8 cellular contexts compared by ENCODE assay signal in the genomic region with DNA sequence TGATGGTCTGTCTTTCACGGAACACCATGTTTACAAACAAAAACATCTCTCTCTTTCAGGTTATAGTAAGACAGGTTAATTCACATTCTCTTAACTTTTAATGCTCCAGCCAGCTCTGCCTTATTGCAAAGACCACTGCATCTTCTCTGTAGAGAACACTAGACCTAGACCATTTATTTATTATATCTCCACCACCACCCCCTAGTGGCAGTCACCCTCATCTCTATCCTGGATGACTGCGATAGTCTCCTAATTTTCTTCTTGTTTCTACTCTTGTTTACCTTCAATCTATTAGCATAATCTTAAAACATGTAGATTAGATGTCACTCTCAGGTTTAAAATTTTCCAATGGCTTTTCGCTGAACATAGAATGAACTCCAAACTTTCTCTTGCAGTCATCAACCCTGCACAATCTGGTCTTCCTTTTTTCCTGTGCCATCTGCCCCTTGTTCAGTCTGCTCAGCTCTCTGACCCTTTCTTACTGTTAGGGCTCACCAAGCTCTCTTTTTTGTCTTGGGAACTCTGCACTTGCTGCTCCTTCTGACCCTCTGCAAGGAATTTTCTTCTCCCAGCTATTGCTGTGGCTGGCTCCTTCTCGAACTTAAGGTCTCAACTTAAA.
DNase-seq lines count a peak whose midpoint lies in the region; ATAC-seq and TF ChIP-seq lines count a peak whose summit lies in the region.

No MANE protein-coding gene starts in this region.

- CTCF ChIA-PET in AG04449 (lab: Yijun Ruan, JAX), result interaction anchor here (1.0 to 3.9 kb wide), 7 partner anchors 8 to 86 kb away, joined by 3 to 23 read pairs (median 6); no protein-coding TSS in a partner anchor

- no peak overlapping the region for H3K9ac ChIP-seq in Karpas-422 (ENCODE audit: low read length)

- TF ChIP-seq POLR2A in thyroid gland (IDR thresholded peaks at IDR 0.05), result no peak

- H4K20me1 ChIP-seq in Karpas-422 (ENCODE audit: insufficient read depth, low read depth, low read length), result no peaks in the 10 kb centered on the region

- WGBS in thyroid gland, 2 donors, result 35 to 47% methylated on average over 4 of the region's 4 CpGs

- H3K27ac ChIP-seq in Karpas-422 (ENCODE audit: low read length) (no peak overlapping the region), thyroid gland (no peak overlapping the region), coronary artery (no peak overlapping the region)

- H3K27me3 ChIP-seq in Karpas-422 (ENCODE audit: low read length) (no peaks in the 10 kb centered on the region), thyroid gland (no peaks in the 10 kb centered on the region)

- H3K79me2 ChIP-seq in Karpas-422 (ENCODE audit: low read length), result no peaks in the 10 kb centered on the region

- intact Hi-C loops in left ventricle myocardium superior (cut with micrococcal nuclease), result loop anchor here (1.0 kb wide), 1 partner anchor 76 kb away; no protein-coding TSS in a partner anchor
- intact Hi-C loops in thyroid gland (cut with DNase I), result no loop called here

- no peak overlapping the region for H3K4me3 ChIP-seq in AG04449 (ENCODE audit: low read depth, low read length)
- H3K4me3 ChIP-seq in GM12875 (ENCODE audit: low read depth, low read length), result no peak overlapping the region
- H3K4me3 ChIP-seq in Karpas-422 (ENCODE audit: low read length), result no peak overlapping the region
- H3K4me3 ChIP-seq in thyroid gland (replicated peaks in 1 of 3), result no peak overlapping the region
- no peak overlapping the region for H3K4me3 ChIP-seq in coronary artery

- H3K36me3 ChIP-seq in Karpas-422 (ENCODE audit: insufficient read depth, low read length), result no peaks in the 10 kb centered on the region
- no peaks in the 10 kb centered on the region for H3K36me3 ChIP-seq in thyroid gland

- POLR2A ChIA-PET in AG04449 (lab: Yijun Ruan, JAX), result no interaction called here

- H3K4me2 ChIP-seq in Karpas-422 (ENCODE audit: low read depth, low read length, poor library complexity, severe bottlenecking), result no peak overlapping the region

- H3K4me1 ChIP-seq in Karpas-422 (ENCODE audit: low read length) (peaks cover 26% of the 10 kb centered on the region), thyroid gland (no peaks in the 10 kb centered on the region)

- H2AFZ ChIP-seq in Karpas-422 (ENCODE audit: low read length), result no peak overlapping the region

- ATAC-seq in left ventricle myocardium superior (peak; percentile 58), HG02571 (IDR thresholded peaks at IDR 0.05; ENCODE audit: unreplicated experiment) (no peak)

- TF ChIP-seq CTCF in AG04449 (IDR thresholded peaks at IDR 0.05; ENCODE audit: insufficient read depth, low read length, missing control alignments) (peak; percentile 40), GM12875 (IDR thresholded peaks at IDR 0.05; ENCODE audit: borderline replicate concordance, insufficient read depth, low read depth, low read length) (peak; percentile 46; the same call in 1 of the 2 replicates), thyroid gland (IDR thresholded peaks at IDR 0.05) (peak in 4 of 6 experiments; percentile 6 to 48 (median 31)), coronary artery (IDR thresholded peaks at IDR 0.05) (no peak)

- no peak for DNase-seq in AG04449 (ENCODE audit: low read depth, low spot score)
- DNase-seq in Karpas-422, result peak; percentile 70
- DNase-seq in SW480 (ENCODE audit: low spot score), result peak; percentile 11
- DNase-seq in left ventricle myocardium superior, result peak; percentile 31
- peak; percentile 18 to 19 for DNase-seq in thyroid gland
- no peak for DNase-seq in coronary artery (ENCODE audit: low spot score)

- H3K9me2 ChIP-seq in Karpas-422 (replicated peaks; ENCODE audit: insufficient read depth, low read length), result no peaks in the 10 kb centered on the region

- H3K9me3 ChIP-seq in Karpas-422 (ENCODE audit: low read length) (no peaks in the 10 kb centered on the region), thyroid gland (no peaks in the 10 kb centered on the region)

Comparison
In these comparisons a context has a peak if more than half of its experiments do, and no peak if none do; other contexts are left out.
1. DNase-seq: peak in Karpas-422 (single experiment), SW480 (single experiment), left ventricle myocardium superior (single experiment) and thyroid gland (2 of 2); none in AG04449 (single experiment) and coronary artery (single experiment).